Comparison of ENCODE assay signal across 14 cellular contexts in genomic region chrX:69505772-69506616, GRCh38. TPM values are rescaled to one million over a fixed set of nuclear protein-coding genes. Genes with fewer than 3 reads are reported as not detected.
A peak's percentile ranks its signal among the peaks of the same experiment; 100 is the strongest.
DNase-seq lines count a peak whose midpoint lies in the region; ATAC-seq and TF ChIP-seq lines count a peak whose summit lies in the region.
"Had no signal": no experiment of that assay in that cellular context is flagged by ENCODE, and none has a peak within 500 bp of the region (broad histone marks: within the 10 kb centered on the region; RNA-seq: fewer than 3 reads in every experiment).

No MANE protein-coding gene starts in this region.

- no peaks in the 10 kb centered on the region for H3K4me1 ChIP-seq in hepatocyte (ENCODE audit: insufficient read depth)
- H3K4me1 ChIP-seq: SJSA1 had no signal

- H4K20me1 ChIP-seq in hepatocyte (ENCODE audit: insufficient read depth, poor library complexity, severe bottlenecking), result no peaks in the 10 kb centered on the region

- H3K27ac ChIP-seq in hepatocyte, result no peak overlapping the region
- H3K27ac ChIP-seq: SJSA1 had no signal

- H2AFZ ChIP-seq in hepatocyte, result no peak overlapping the region

- DNase-seq in activated gamma-delta T cell (lab: John Stamatoyannopoulos, UW) (peak; percentile 8), activated gamma-delta T cell treated with Interleukin-2 at 50 U/mL for 16 hours (no peak), hepatocyte (ENCODE audit: low spot score) (peak; percentile 15), CD1c-positive myeloid dendritic cell (ENCODE audit: extremely low spot score) (no peak), NCI-H524 (lab: John Stamatoyannopoulos, UW) (no peak)
- no peak for DNase-seq in stimulated activated CD4-positive, alpha-beta T cell treated with anti-CD3 and anti-CD28 coated beads, Interleukin-4, amount 100 ng/mL, for 4 hours
- DNase-seq: activated CD4-positive, alpha-beta T cell treated with anti-CD3 and anti-CD28 coated beads, Interleukin-2, amount 50 U/mL, for 4 hours; GOT3; MM.1S; NCI-H446 treated with DMSO at 0.1 percent for 48 hours had no signal

- peaks cover 19% of the 10 kb centered on the region for H3K27me3 ChIP-seq in hepatocyte
- H3K27me3 ChIP-seq: SJSA1 had no signal

- no peaks in the 10 kb centered on the region for H3K36me3 ChIP-seq in hepatocyte (replicated peaks; ENCODE audit: insufficient read depth, low read depth)
- H3K36me3 ChIP-seq: SJSA1 had no signal

- ATAC-seq in activated T-helper 17 cell treated with anti-CD3 and anti-CD28 coated beads, Interleukin-2, amount 50 U/mL, for 72 hours (replicated peaks), result no peak
- no peak for ATAC-seq in stimulated activated memory B cell treated with anti-CD40 and anti-IgM and Interleukin-4, amounts not matched to agents 10 μg/mL and 1 μg/mL and 100 μg/mL, for 72 hours
- ATAC-seq: sciatic nerve had no signal

- no peak overlapping the region for H3K4me3 ChIP-seq in hepatocyte
- H3K4me3 ChIP-seq: SJSA1 had no signal

- H3K4me3 Mint-ChIP-seq in activated T-helper 17 cell treated with anti-CD3 and anti-CD28 coated beads, Interleukin-2, amount 50 U/mL, for 72 hours, result peak overlapping the region; percentile 72
- H3K4me3 Mint-ChIP-seq in stimulated activated memory B cell treated with anti-CD40 and anti-IgM and Interleukin-4, amounts not matched to agents 10 μg/mL and 1 μg/mL and 100 μg/mL, for 72 hours, result peak overlapping the region; percentile 63

- 65% methylated on average over 30 of the region's 36 CpGs for WGBS in hepatocyte (ENCODE audit: low lambda C conversion rate, missing lambda C conversion rate)

- no peaks in the 10 kb centered on the region for H3K79me2 ChIP-seq in hepatocyte

- H3K4me1 Mint-ChIP-seq in activated T-helper 17 cell treated with anti-CD3 and anti-CD28 coated beads, Interleukin-2, amount 50 U/mL, for 72 hours, result peaks cover 5% of the 10 kb centered on the region
- peaks cover 5% of the 10 kb centered on the region for H3K4me1 Mint-ChIP-seq in stimulated activated memory B cell treated with anti-CD40 and anti-IgM and Interleukin-4, amounts not matched to agents 10 μg/mL and 1 μg/mL and 100 μg/mL, for 72 hours

- H3K9me3 Mint-ChIP-seq in activated T-helper 17 cell treated with anti-CD3 and anti-CD28 coated beads, Interleukin-2, amount 50 U/mL, for 72 hours, result no peaks in the 10 kb centered on the region
- H3K9me3 Mint-ChIP-seq in stimulated activated memory B cell treated with anti-CD40 and anti-IgM and Interleukin-4, amounts not matched to agents 10 μg/mL and 1 μg/mL and 100 μg/mL, for 72 hours, result no peaks in the 10 kb centered on the region

- H3K4me2 ChIP-seq in hepatocyte, result peak overlapping the region; percentile 89

- no peaks in the 10 kb centered on the region for H3K36me3 Mint-ChIP-seq in activated T-helper 17 cell treated with anti-CD3 and anti-CD28 coated beads, Interleukin-2, amount 50 U/mL, for 72 hours (ENCODE audit: low read depth)
- no peaks in the 10 kb centered on the region for H3K36me3 Mint-ChIP-seq in stimulated activated memory B cell treated with anti-CD40 and anti-IgM and Interleukin-4, amounts not matched to agents 10 μg/mL and 1 μg/mL and 100 μg/mL, for 72 hours

- H3K9me3 ChIP-seq in hepatocyte (ENCODE audit: low read depth), result no peaks in the 10 kb centered on the region
- H3K9me3 ChIP-seq: SJSA1 had no signal

- H3K9me2 ChIP-seq in hepatocyte (replicated peaks; ENCODE audit: insufficient read depth), result no peaks in the 10 kb centered on the region

- no peak for TF ChIP-seq CTCF in hepatocyte (IDR thresholded peaks at IDR 0.05; ENCODE audit: poor library complexity)

- H3K27ac Mint-ChIP-seq in activated T-helper 17 cell treated with anti-CD3 and anti-CD28 coated beads, Interleukin-2, amount 50 U/mL, for 72 hours, result no peak overlapping the region
- H3K27ac Mint-ChIP-seq in stimulated activated memory B cell treated with anti-CD40 and anti-IgM and Interleukin-4, amounts not matched to agents 10 μg/mL and 1 μg/mL and 100 μg/mL, for 72 hours, result no peak overlapping the region

- peaks cover 17% of the 10 kb centered on the region for H3K27me3 Mint-ChIP-seq in activated T-helper 17 cell treated with anti-CD3 and anti-CD28 coated beads, Interleukin-2, amount 50 U/mL, for 72 hours
- H3K27me3 Mint-ChIP-seq in stimulated activated memory B cell treated with anti-CD40 and anti-IgM and Interleukin-4, amounts not matched to agents 10 μg/mL and 1 μg/mL and 100 μg/mL, for 72 hours, result peaks cover 44% of the 10 kb centered on the region

RNA-seq across cellular contexts. Expression of gene NALF2, which starts 1.9 kb away (rescaled TPM):
- under 1 TPM; 0.32 to 0.45 TPM for total RNA-seq in activated T-helper 17 cell treated with anti-CD3 and anti-CD28 coated beads, Interleukin-2, amount 50 U/mL, for 72 hours
- total RNA-seq in hepatocyte, result 0.16 and 0.20 TPM in 2 replicates
- polyA plus RNA-seq in hepatocyte, result 0.38 and 0.46 TPM in 2 replicates
- total RNA-seq: sciatic nerve, SJSA1 had no signal

Comparison
In these comparisons a context has a peak if more than half of its experiments do, and no peak if none do; other contexts are left out.
1. DNase-seq: peak in activated gamma-delta T cell (single experiment) and hepatocyte (single experiment); none in activated gamma-delta T cell treated with Interleukin-2 at 50 U/mL for 16 hours (single experiment), CD1c-positive myeloid dendritic cell (single experiment), NCI-H524 (0 of 2) and stimulated activated CD4-positive, alpha-beta T cell treated with anti-CD3 and anti-CD28 coated beads, Interleukin-4, amount 100 ng/mL, for 4 hours (0 of 2).